ENCODE assay signal across 8 cellular contexts in genomic region chr1:24586970-24587820, GRCh38. TPM values are rescaled to one million over a fixed set of nuclear protein-coding genes. Genes with fewer than 3 reads are reported as not detected.
DNase-seq lines count a peak whose midpoint lies in the region; ATAC-seq and TF ChIP-seq lines count a peak whose summit lies in the region.

No MANE protein-coding gene starts in this region.

- CTCF ChIA-PET in CD4-positive, alpha-beta T cell (lab: Charles Lee): interaction anchor here (0.6 to 3.7 kb wide), 61 partner anchors 9 to 1545 kb away, joined by 3 to 45 read pairs (median 5); partner anchors contain the start of genes NIPAL3, RCAN3 and STPG1

- H3K4me1 Mint-ChIP-seq in CD4-positive, alpha-beta T cell (ENCODE audit: low read depth): peaks cover 9% of the 10 kb centered on the region
- H3K4me1 Mint-ChIP-seq in effector memory CD8-positive, alpha-beta T cell (ENCODE audit: low read depth in 2 of 2): peaks cover 0 to 4% of the 10 kb centered on the region in 2 donors
- H3K4me1 Mint-ChIP-seq in mesothelial cell of epicardium: no peaks in the 10 kb centered on the region

- H3K36me3 ChIP-seq in stomach: no peaks in the 10 kb centered on the region

- POLR2A ChIA-PET in CD4-positive, alpha-beta T cell (lab: Charles Lee): interaction anchor here (0.7 to 2.5 kb wide), 16 partner anchors 29 to 243 kb away, joined by 3 to 35 read pairs (median 6); partner anchors contain the start of genes NIPAL3, RCAN3 and STPG1

- TF ChIP-seq CTCF in CD4-positive, alpha-beta T cell (IDR thresholded peaks at IDR 0.05): peak; percentile 86
- TF ChIP-seq CTCF in HFF-Myc (IDR thresholded peaks at IDR 0.05; ENCODE audit: low read depth, low read length, missing control alignments) (peak; percentile 78), mesothelial cell of epicardium (IDR thresholded peaks at IDR 0.05; ENCODE audit: unreplicated experiment) (peak; percentile 73), stomach (IDR thresholded peaks at IDR 0.05) (peak in 6 of 7 experiments; percentile 3 to 83 (median 66))

- no peaks in the 10 kb centered on the region for H3K27me3 Mint-ChIP-seq in CD4-positive, alpha-beta T cell
- H3K27me3 Mint-ChIP-seq in effector memory CD8-positive, alpha-beta T cell: peaks cover 13 to 27% of the 10 kb centered on the region in 2 donors
- H3K27me3 Mint-ChIP-seq in mesothelial cell of epicardium (ENCODE audit: low read depth): peaks cover 12% of the 10 kb centered on the region

- WGBS in stomach, 5 donors: 25 to 33% (median 29%) methylated on average over 9 of the region's 9 CpGs

- DNase-seq in CD4-positive, alpha-beta T cell: peak in 9 of 10 experiments; percentile 4 to 63 (median 13)
- peak; percentile 32 for DNase-seq in HFF-Myc (ENCODE audit: extremely low read depth, low read depth)
- DNase-seq in NCI-H510A (lab: John Stamatoyannopoulos, UW): peak; percentile 10
- peak; percentile 51 to 66 for DNase-seq in activated CD4-positive, alpha-beta T cell treated with anti-CD3 and anti-CD28 coated beads for 4 hours
- DNase-seq in effector memory CD8-positive, alpha-beta T cell: peak; percentile 58 to 62 (median 59)
- DNase-seq in mesothelial cell of epicardium (ENCODE audit: low spot score in 2 of 2, unreplicated experiment in 2 of 2): no peak
- peak; percentile 42 for DNase-seq in stomach

- no peak overlapping the region for H3K4me3 Mint-ChIP-seq in CD4-positive, alpha-beta T cell
- H3K4me3 Mint-ChIP-seq in effector memory CD8-positive, alpha-beta T cell: no peak overlapping the region
- no peak overlapping the region for H3K4me3 Mint-ChIP-seq in mesothelial cell of epicardium

- no peaks in the 10 kb centered on the region for H3K27me3 ChIP-seq in CD4-positive, alpha-beta T cell (ENCODE audit: control insufficient read depth, insufficient read depth, low read length)
- H3K27me3 ChIP-seq in stomach: no peaks in the 10 kb centered on the region

- peaks cover 0 to 8% (median 5%) of the 10 kb centered on the region in 4 donors for H3K4me1 ChIP-seq in stomach

- no peak overlapping the region for H3K27ac ChIP-seq in CD4-positive, alpha-beta T cell (ENCODE audit: low read depth, low read length)
- no peak overlapping the region for H3K27ac ChIP-seq in stomach

- ATAC-seq in CD4-positive, alpha-beta T cell (ENCODE audit: poor library complexity): peak; percentile 100
- ATAC-seq in effector memory CD8-positive, alpha-beta T cell (replicated peaks): peak; percentile 98
- no peak for ATAC-seq in GM18517 (IDR thresholded peaks at IDR 0.05; ENCODE audit: unreplicated experiment)

- H3K4me3 ChIP-seq in HFF-Myc (replicated peaks; ENCODE audit: low read depth, low read length) (no peak overlapping the region), stomach (no peak overlapping the region)

- H3K36me3 Mint-ChIP-seq in CD4-positive, alpha-beta T cell (ENCODE audit: low read depth): no peaks in the 10 kb centered on the region
- no peaks in the 10 kb centered on the region for H3K36me3 Mint-ChIP-seq in effector memory CD8-positive, alpha-beta T cell (ENCODE audit: insufficient read depth)
- H3K36me3 Mint-ChIP-seq in mesothelial cell of epicardium: no peaks in the 10 kb centered on the region

- no peak for TF ChIP-seq POLR2A in stomach (IDR thresholded peaks at IDR 0.05)

- H3K9me3 ChIP-seq in CD4-positive, alpha-beta T cell (ENCODE audit: control insufficient read depth, low read length): no peaks in the 10 kb centered on the region
- H3K9me3 ChIP-seq in stomach: no peaks in the 10 kb centered on the region

- no peak for TF ChIP-seq EP300 in stomach (IDR thresholded peaks at IDR 0.05)

- intact Hi-C loops in CD4-positive, alpha-beta T cell (cut with DNase I, micrococcal nuclease): loop anchor here (1.0 to 10.0 kb wide), 10 partner anchors 45 to 388 kb away; partner anchors contain the start of gene NIPAL3 (in 2 of the 2)
- intact Hi-C loops in stomach (cut with DNase I; ENCODE audit: low total_unique reads): no loop called here

- H3K27ac Mint-ChIP-seq in CD4-positive, alpha-beta T cell: peak overlapping the region; percentile 66
- peak overlapping the region in 1 of 2 donors; percentile 44 for H3K27ac Mint-ChIP-seq in effector memory CD8-positive, alpha-beta T cell
- no peak overlapping the region for H3K27ac Mint-ChIP-seq in mesothelial cell of epicardium

- no peaks in the 10 kb centered on the region for H3K9me3 Mint-ChIP-seq in CD4-positive, alpha-beta T cell
- H3K9me3 Mint-ChIP-seq in effector memory CD8-positive, alpha-beta T cell: no peaks in the 10 kb centered on the region
- peaks cover 4% of the 10 kb centered on the region for H3K9me3 Mint-ChIP-seq in mesothelial cell of epicardium

RNA-seq across cellular contexts. Expression of gene NCMAP, which starts 31.3 kb away (rescaled TPM):
- total RNA-seq in CD4-positive, alpha-beta T cell: not detected
- total RNA-seq in mesothelial cell of epicardium: 0.31 to 0.51 TPM (median 0.38 TPM) in 3 replicates
- 1 to 10 TPM in 3 of 5 donors, under 1 TPM in 2; 0.29 to 9.3 (median 3.9) TPM for total RNA-seq in stomach
- 1 to 10 TPM; 2.4 to 5.0 (median 4.3) TPM for polyA plus RNA-seq in stomach

RNA-seq across cellular contexts. Expression of gene SRRM1, which starts 55.9 kb away (rescaled TPM):
- 100 to 1,000 TPM; 338 to 360 TPM for total RNA-seq in CD4-positive, alpha-beta T cell
- total RNA-seq in mesothelial cell of epicardium: 206 to 219 TPM (median 219 TPM) in 3 replicates
- 100 to 1,000 TPM; 103 to 149 (median 142) TPM for total RNA-seq in stomach
- polyA plus RNA-seq in stomach: 10 to 100 TPM; 21.2 to 31.2 (median 28.6) TPM

Comparison
In these comparisons a context has a peak if more than half of its experiments do, and no peak if none do; other contexts are left out.
1. DNase-seq: peak in CD4-positive, alpha-beta T cell (9 of 10), HFF-Myc (single experiment), NCI-H510A (single experiment), activated CD4-positive, alpha-beta T cell treated with anti-CD3 and anti-CD28 coated beads for 4 hours (2 of 2), effector memory CD8-positive, alpha-beta T cell (3 of 3) and stomach (single experiment); none in mesothelial cell of epicardium (0 of 2).
2. Peak in every context shown above with its lines, with median percentiles within 50 percentile points of each other: CTCF ChIP-seq.